ENCODE assay signal across 8 cellular contexts in the genomic region with DNA sequence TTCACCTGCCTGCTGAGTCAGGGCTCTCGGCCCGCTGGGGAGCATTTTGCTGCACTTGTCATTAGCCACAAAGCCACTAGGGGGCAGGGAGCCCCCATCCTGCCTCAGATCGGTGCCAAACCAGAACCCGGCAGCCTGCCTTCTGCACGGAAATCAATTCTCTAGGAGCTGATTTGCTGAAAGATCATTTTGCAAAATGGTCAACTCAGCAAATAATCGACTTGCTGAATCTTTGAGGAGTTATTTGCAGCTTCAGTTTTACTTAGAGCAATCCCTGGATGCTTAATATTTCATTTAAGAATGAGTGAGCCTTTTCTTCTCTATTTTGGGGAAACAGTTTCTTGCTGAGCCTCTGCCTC. TPM values are rescaled to one million over a fixed set of nuclear protein-coding genes. Genes with fewer than 3 reads are reported as not detected.
DNase-seq lines count a peak whose midpoint lies in the region; ATAC-seq and TF ChIP-seq lines count a peak whose summit lies in the region.

No MANE protein-coding gene starts in this region.

- no peaks in the 10 kb centered on the region for H3K79me2 ChIP-seq in osteoblast (ENCODE audit: insufficient read depth, low read length)

- DNase-seq in COR-L47 (lab: John Stamatoyannopoulos, UW) (peak; percentile 48), KG1 (lab: John Stamatoyannopoulos, UW) (peak; percentile 41), Peyer's patch (peak; percentile 79 to 92 (median 80)), fibroblast of villous mesenchyme (ENCODE audit: low read depth) (peak; percentile 53), osteoblast (ENCODE audit: insufficient read length, low spot score, missing footprints) (peak; percentile 96), suprapubic skin (ENCODE audit: low spot score in 2 of 2) (peak; percentile 78 to 87)
- peak; percentile 82 for DNase-seq in activated T-helper 1 cell treated with anti-CD3 and anti-CD28 coated beads, Interleukin-12 subunit alpha, Interleukin-12 subunit beta, Interleukin-2, Interleukin-4 antibody, amounts not matched to agents 30 ng/mL and 10 ng/mL and 1 ng/mL, durations not matched to agents 14 hours and 24 hours and 36 hours (ENCODE audit: low spot score)

- peaks cover 14% of the 10 kb centered on the region for H3K36me3 Mint-ChIP-seq in activated T-helper 1 cell treated with anti-CD3 and anti-CD28 coated beads, Interleukin-12 subunit alpha, Interleukin-12 subunit beta, Interleukin-2, Interleukin-4 antibody, amounts not matched to agents 30 ng/mL and 10 ng/mL and 1 ng/mL, durations not matched to agents 14 hours and 24 hours and 36 hours (ENCODE audit: low read depth)

- TF ChIP-seq POLR2A in Peyer's patch (IDR thresholded peaks at IDR 0.05) (no peak), suprapubic skin (IDR thresholded peaks at IDR 0.05) (no peak)

- TF ChIP-seq EP300 in suprapubic skin (IDR thresholded peaks at IDR 0.05), result no peak

- H4K20me1 ChIP-seq in osteoblast (ENCODE audit: insufficient read depth, low read length), result no peaks in the 10 kb centered on the region

- H3K4me3 Mint-ChIP-seq in activated T-helper 1 cell treated with anti-CD3 and anti-CD28 coated beads, Interleukin-12 subunit alpha, Interleukin-12 subunit beta, Interleukin-2, Interleukin-4 antibody, amounts not matched to agents 30 ng/mL and 10 ng/mL and 1 ng/mL, durations not matched to agents 14 hours and 24 hours and 36 hours, result peak overlapping the region; percentile 97

- H3K27me3 ChIP-seq in Peyer's patch (no peaks in the 10 kb centered on the region), osteoblast (ENCODE audit: insufficient read depth, low read length) (peaks cover 6% of the 10 kb centered on the region), suprapubic skin (peaks cover 9% of the 10 kb centered on the region)

- H3K4me1 Mint-ChIP-seq in activated T-helper 1 cell treated with anti-CD3 and anti-CD28 coated beads, Interleukin-12 subunit alpha, Interleukin-12 subunit beta, Interleukin-2, Interleukin-4 antibody, amounts not matched to agents 30 ng/mL and 10 ng/mL and 1 ng/mL, durations not matched to agents 14 hours and 24 hours and 36 hours (ENCODE audit: low read depth), result peaks cover 66% of the 10 kb centered on the region

- no peak overlapping the region for H3K4me2 ChIP-seq in osteoblast (ENCODE audit: insufficient read depth, low read length)

- H3K9me3 Mint-ChIP-seq in activated T-helper 1 cell treated with anti-CD3 and anti-CD28 coated beads, Interleukin-12 subunit alpha, Interleukin-12 subunit beta, Interleukin-2, Interleukin-4 antibody, amounts not matched to agents 30 ng/mL and 10 ng/mL and 1 ng/mL, durations not matched to agents 14 hours and 24 hours and 36 hours, result no peaks in the 10 kb centered on the region

- H3K27ac Mint-ChIP-seq in activated T-helper 1 cell treated with anti-CD3 and anti-CD28 coated beads, Interleukin-12 subunit alpha, Interleukin-12 subunit beta, Interleukin-2, Interleukin-4 antibody, amounts not matched to agents 30 ng/mL and 10 ng/mL and 1 ng/mL, durations not matched to agents 14 hours and 24 hours and 36 hours, result peak overlapping the region; percentile 95

- peak; percentile 52 for ATAC-seq in GM21367 (IDR thresholded peaks at IDR 0.05; ENCODE audit: unreplicated experiment)

- H3K4me1 ChIP-seq in Peyer's patch (peaks cover 0 to 9% (median 6%) of the 10 kb centered on the region in 4 donors), osteoblast (ENCODE audit: insufficient read depth, low read length) (no peaks in the 10 kb centered on the region), suprapubic skin (peaks cover 9% of the 10 kb centered on the region)

- 2% methylated on average over 6 of the region's 6 CpGs for WGBS in suprapubic skin

- peak overlapping the region; percentile 68 to 80 (median 78) for H3K27ac ChIP-seq in Peyer's patch
- no peak overlapping the region for H3K27ac ChIP-seq in osteoblast (ENCODE audit: low read depth, low read length)
- peak overlapping the region; percentile 74 for H3K27ac ChIP-seq in suprapubic skin

- H3K9me3 ChIP-seq in Peyer's patch, result no peaks in the 10 kb centered on the region
- no peaks in the 10 kb centered on the region for H3K9me3 ChIP-seq in osteoblast (ENCODE audit: low read depth, low read length)
- H3K9me3 ChIP-seq in suprapubic skin, result no peaks in the 10 kb centered on the region

- H2AFZ ChIP-seq in osteoblast (ENCODE audit: low read length), result no peak overlapping the region

- TF ChIP-seq CTCF in Peyer's patch (IDR thresholded peaks at IDR 0.05), result peak; percentile 87 to 98 (median 90)
- peak; percentile 84 for TF ChIP-seq CTCF in fibroblast of villous mesenchyme (IDR thresholded peaks at IDR 0.05; ENCODE audit: insufficient read depth, low read depth, low read length)
- peak; percentile 86 for TF ChIP-seq CTCF in osteoblast (IDR thresholded peaks at IDR 0.05; ENCODE audit: extremely low read depth, low read depth, low read length)
- TF ChIP-seq CTCF in suprapubic skin (IDR thresholded peaks at IDR 0.05), result peak; percentile 79 to 80

- no peaks in the 10 kb centered on the region for H3K27me3 Mint-ChIP-seq in activated T-helper 1 cell treated with anti-CD3 and anti-CD28 coated beads, Interleukin-12 subunit alpha, Interleukin-12 subunit beta, Interleukin-2, Interleukin-4 antibody, amounts not matched to agents 30 ng/mL and 10 ng/mL and 1 ng/mL, durations not matched to agents 14 hours and 24 hours and 36 hours (ENCODE audit: insufficient read depth)

- intact Hi-C loops in activated T-helper 1 cell treated with anti-CD3 and anti-CD28 coated beads, Interleukin-12 subunit alpha, Interleukin-12 subunit beta, Interleukin-2, Interleukin-4 antibody, amounts not matched to agents 30 ng/mL and 10 ng/mL and 1 ng/mL, durations not matched to agents 14 hours and 24 hours and 36 hours (cut with micrococcal nuclease), result loop anchor here (1.0 to 10.0 kb wide), 12 partner anchors 8 to 536 kb away; partner anchors contain the start of gene GIMAP1

- H3K4me3 ChIP-seq in Peyer's patch (peak overlapping the region in 1 of 4 donors; percentile 3), fibroblast of villous mesenchyme (ENCODE audit: low read depth, low read length) (no peak overlapping the region), osteoblast (ENCODE audit: insufficient read depth, low read length) (no peak overlapping the region), suprapubic skin (no peak overlapping the region)

- no peaks in the 10 kb centered on the region for H3K36me3 ChIP-seq in Peyer's patch
- H3K36me3 ChIP-seq in osteoblast (ENCODE audit: insufficient read depth, low read length), result no peaks in the 10 kb centered on the region
- H3K36me3 ChIP-seq in suprapubic skin, result no peaks in the 10 kb centered on the region

RNA-seq across cellular contexts. Expression of gene GIMAP8, which starts 1.7 kb away (rescaled TPM):
- total RNA-seq in Peyer's patch, result 10 to 100 TPM in 1 of 4 donors, 1 to 10 TPM in 2, under 1 TPM in 1; 0.88 to 19.8 (median 5.2) TPM
- 9.2 and 9.4 TPM in 2 replicates for total RNA-seq in activated T-helper 1 cell treated with anti-CD3 and anti-CD28 coated beads, Interleukin-12 subunit alpha, Interleukin-12 subunit beta, Interleukin-2, Interleukin-4 antibody, amounts not matched to agents 30 ng/mL and 10 ng/mL and 1 ng/mL, durations not matched to agents 14 hours and 24 hours and 36 hours
- under 0.01 TPM in 1 of 2 replicates, not detected in the other for total RNA-seq in fibroblast of villous mesenchyme
- total RNA-seq in osteoblast, result not detected in 2 replicates
- total RNA-seq in suprapubic skin, result 1 to 10 TPM; 1.5 to 5.6 (median 3.2) TPM

Comparison
In these comparisons a context has a peak if more than half of its experiments do, and no peak if none do; other contexts are left out.
1. DNase-seq: peak in every context shown above with its lines; median percentile 96 in osteoblast; 82 in suprapubic skin; 82 in activated T-helper 1 cell treated with anti-CD3 and anti-CD28 coated beads, Interleukin-12 subunit alpha, Interleukin-12 subunit beta, Interleukin-2, Interleukin-4 antibody, amounts not matched to agents 30 ng/mL and 10 ng/mL and 1 ng/mL, durations not matched to agents 14 hours and 24 hours and 36 hours; 80 in Peyer's patch; 53 in fibroblast of villous mesenchyme; 48 in COR-L47; 41 in KG1.